2 cellular contexts compared by ENCODE assay signal in genomic region chr1:72284398-72285073, GRCh38.
TF ChIP-seq lines count a peak whose summit lies in the region.

No MANE protein-coding gene starts in this region.

TF ChIP-seq in IMR-90, 13 proteins besides CTCF, POLR2A, EP300 and RAD21:
- TF ChIP-seq MAFK (IDR thresholded peaks at IDR 0.05; ENCODE audit: low read depth, low read length): peak; percentile 8; the same call in 1 of the 2 replicates
- TF ChIP-seq MAZ (IDR thresholded peaks at IDR 0.05; ENCODE audit: borderline replicate concordance, low read depth, low read length): no peak
- TF ChIP-seq CHD1 (IDR thresholded peaks at IDR 0.05; ENCODE audit: low read depth, low read length): no peak
- TF ChIP-seq NFE2L2 (IDR thresholded peaks at IDR 0.05; ENCODE audit: low read depth, low read length): peak; percentile 10; the same call in 1 of the 2 replicates
- no peak for TF ChIP-seq MXI1 (IDR thresholded peaks at IDR 0.05; ENCODE audit: borderline replicate concordance, low read depth, low read length)
- no peak for TF ChIP-seq ELK1 (IDR thresholded peaks at IDR 0.05; ENCODE audit: borderline replicate concordance, low read depth, low read length)
- peak; percentile 93 for TF ChIP-seq CEBPB (IDR thresholded peaks at IDR 0.05; ENCODE audit: low read depth, low read length)
- peak; percentile 47 for TF ChIP-seq RCOR1 (IDR thresholded peaks at IDR 0.05; ENCODE audit: insufficient replicate concordance, low read length)
- peak; percentile 89 for TF ChIP-seq BHLHE40 (IDR thresholded peaks at IDR 0.05; ENCODE audit: low read depth, low read length)
- TF ChIP-seq RFX5 (IDR thresholded peaks at IDR 0.05; ENCODE audit: low read depth, low read length): no peak
- TF ChIP-seq FOS (IDR thresholded peaks at IDR 0.05; ENCODE audit: low read depth, low read length): peak; percentile 74

TF ChIP-seq in H1, 55 proteins besides CTCF, POLR2A, EP300 and RAD21:
- TF ChIP-seq POLR2AphosphoS5 (IDR thresholded peaks at IDR 0.05; ENCODE audit: low read depth, low read length) (no peak), YY1 (IDR thresholded peaks at IDR 0.05; ENCODE audit: low read depth, low read length) (no peak), EGR1 (IDR thresholded peaks at IDR 0.05; ENCODE audit: borderline replicate concordance, low read depth, low read length) (0 out of 2 replicates have a peak, but pooled peaks have one; percentile 10), KDM4A (IDR thresholded peaks at IDR 0.05; ENCODE audit: low read depth, low read length, severe bottlenecking) (peak; percentile 35)
